ENCODE assay signal across 24 cellular contexts in the genomic region with DNA sequence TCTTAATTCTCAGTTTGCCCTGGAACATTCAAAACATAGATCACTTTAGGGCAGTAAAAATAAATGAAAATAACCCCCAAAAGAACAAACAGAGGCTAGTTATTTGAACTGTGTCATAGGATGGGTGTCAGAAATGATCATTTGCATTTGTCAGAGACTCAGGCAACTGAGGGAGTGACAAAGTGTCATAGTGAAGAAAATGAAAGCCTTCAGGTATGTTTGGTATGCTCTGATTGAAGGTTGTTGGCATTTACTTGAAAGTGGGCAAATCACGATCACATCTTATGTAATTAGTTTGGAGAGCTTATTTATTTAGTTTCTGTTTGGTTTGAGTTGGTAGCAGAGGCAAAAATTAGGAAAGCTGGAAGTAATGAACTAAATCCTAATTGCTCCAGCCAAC.
"Had no signal": no experiment of that assay in that cellular context is flagged by ENCODE, and none has a peak within 500 bp of the region (broad histone marks: within the 10 kb centered on the region; RNA-seq: fewer than 3 reads in every experiment).

No MANE protein-coding gene starts in this region.

- H3K4me3 ChIP-seq: adrenal gland had no signal

- H3K4me3 Mint-ChIP-seq: activated CD4-positive, alpha-beta memory T cell treated with anti-CD3 and anti-CD28 coated beads, Interleukin-2, amount 10 ng/mL, durations not matched to agents 7 days and 5 days; activated CD4-positive, alpha-beta T cell treated with anti-CD3 and anti-CD28 coated beads for 36 hours; activated naive CD4-positive, alpha-beta T cell treated with anti-CD3 and anti-CD28 coated beads for 36 hours; activated naive CD8-positive, alpha-beta T cell; activated T-helper 17 cell treated with anti-CD3 and anti-CD28 coated beads, Interleukin-2, amount 50 U/mL, for 72 hours; T-helper 17 cell had no signal

- H3K27me3 Mint-ChIP-seq: activated CD4-positive, alpha-beta memory T cell treated with anti-CD3 and anti-CD28 coated beads, Interleukin-2, amount 10 ng/mL, durations not matched to agents 7 days and 5 days; activated CD4-positive, alpha-beta T cell treated with anti-CD3 and anti-CD28 coated beads for 36 hours; activated naive CD8-positive, alpha-beta T cell; activated T-helper 17 cell treated with anti-CD3 and anti-CD28 coated beads, Interleukin-2, amount 50 U/mL, for 72 hours; T-helper 17 cell had no signal

- H3K36me3 ChIP-seq: adrenal gland had no signal

- H3K27me3 ChIP-seq: adrenal gland had no signal

- H3K36me3 Mint-ChIP-seq: activated naive CD8-positive, alpha-beta T cell had no signal

- H3K4me1 ChIP-seq: adrenal gland had no signal

- ATAC-seq: activated CD4-positive, alpha-beta T cell treated with anti-CD3 and anti-CD28 coated beads for 36 hours; activated T-helper 17 cell treated with anti-CD3 and anti-CD28 coated beads, Interleukin-2, amount 50 U/mL, for 72 hours; T-helper 17 cell had no signal

- H3K27ac ChIP-seq: adrenal gland had no signal

- H3K4me1 Mint-ChIP-seq: activated CD4-positive, alpha-beta memory T cell treated with anti-CD3 and anti-CD28 coated beads, Interleukin-2, amount 10 ng/mL, durations not matched to agents 7 days and 5 days; activated CD4-positive, alpha-beta T cell treated with anti-CD3 and anti-CD28 coated beads for 36 hours; activated T-helper 17 cell treated with anti-CD3 and anti-CD28 coated beads, Interleukin-2, amount 50 U/mL, for 72 hours; T-helper 17 cell had no signal

- DNase-seq: activated CD4-positive, alpha-beta memory T cell treated with anti-CD3 and anti-CD28 coated beads, Interleukin-2, amount 10 ng/mL, durations not matched to agents 7 days and 5 days; activated CD4-positive, alpha-beta T cell treated with anti-CD3 and anti-CD28 coated beads for 36 hours; activated CD4-positive, alpha-beta T cell treated with anti-CD3 and anti-CD28 coated beads, Interleukin-2, amount 50 U/mL, for 1 hour; activated gamma-delta T cell; activated naive CD4-positive, alpha-beta T cell treated with anti-CD3 and anti-CD28 coated beads for 36 hours; activated T-cell treated with anti-CD3 and anti-CD28 coated beads for 4 hours; activated T-cell treated with anti-CD3 and anti-CD28 coated beads, Interleukin-2, amount 50 U/mL, for 48 hours; adrenal gland; anterior cingulate cortex; cerebellar nuclear complex; Kasumi-1; NCI-H1048; NCI-H146; NCI-H187 treated with DMSO at 0.1 percent for 48 hours; NCI-H2081 treated with DMSO at 0.1 percent for 48 hours; NCI-H446; NCI-H524; NCI-H82; NK-92 treated with Interleukin-12 subunit alpha and Interleukin-12 subunit beta, amount 100 ng/mL, for 24 hours; SIG-M5; T-helper 17 cell; T1000 had no signal

- H3K27ac Mint-ChIP-seq: activated CD4-positive, alpha-beta memory T cell treated with anti-CD3 and anti-CD28 coated beads, Interleukin-2, amount 10 ng/mL, durations not matched to agents 7 days and 5 days; activated CD4-positive, alpha-beta T cell treated with anti-CD3 and anti-CD28 coated beads for 36 hours; activated naive CD4-positive, alpha-beta T cell treated with anti-CD3 and anti-CD28 coated beads for 36 hours; activated naive CD8-positive, alpha-beta T cell; activated T-helper 17 cell treated with anti-CD3 and anti-CD28 coated beads, Interleukin-2, amount 50 U/mL, for 72 hours; T-helper 17 cell had no signal

- H3K9me3 ChIP-seq: adrenal gland had no signal
